ENCODE assay signal across 18 cellular contexts in the genomic region with DNA sequence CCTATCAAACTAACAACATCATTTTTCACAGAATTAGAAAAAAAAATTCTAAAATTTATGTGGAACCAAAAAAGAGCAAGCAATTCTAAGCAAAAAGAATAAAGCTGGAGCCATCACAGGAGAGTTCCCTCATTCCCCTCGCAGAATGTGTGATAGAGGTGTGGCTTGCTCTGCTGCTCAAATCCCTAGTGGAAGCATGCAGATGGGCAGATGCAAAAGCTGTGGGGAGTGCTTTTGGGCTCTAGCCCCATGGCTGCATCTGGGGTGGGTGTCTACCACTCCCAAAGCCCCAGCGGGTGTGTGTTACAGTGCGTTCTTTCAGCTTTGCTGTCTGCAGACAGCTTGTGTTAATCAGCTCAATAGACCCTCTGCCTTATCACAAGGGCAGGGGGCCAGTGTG.
DNase-seq lines count a peak whose midpoint lies in the region; ATAC-seq and TF ChIP-seq lines count a peak whose summit lies in the region.
"Had no signal": no experiment of that assay in that cellular context is flagged by ENCODE, and none has a peak within 500 bp of the region (broad histone marks: within the 10 kb centered on the region; RNA-seq: fewer than 3 reads in every experiment).

No MANE protein-coding gene starts in this region.

- peaks cover 58% of the 10 kb centered on the region for H3K79me2 ChIP-seq in DND-41 (ENCODE audit: insufficient read depth, low read length)

- no peak for TF ChIP-seq POLR2A in lower leg skin (IDR thresholded peaks at IDR 0.05)

- H3K9me3 Mint-ChIP-seq in glutamatergic neuron (ENCODE audit: unreplicated experiment) = peaks cover 2% of the 10 kb centered on the region
- H3K9me3 Mint-ChIP-seq: CD4-positive, alpha-beta T cell had no signal

- peaks cover 15% of the 10 kb centered on the region for H3K4me1 Mint-ChIP-seq in glutamatergic neuron (ENCODE audit: low read depth, unreplicated experiment)

- H3K4me1 ChIP-seq in DND-41 (ENCODE audit: insufficient read depth, low read length) = peaks cover 50% of the 10 kb centered on the region
- H3K4me1 ChIP-seq: A549, Caco-2 had no signal

- H3K27ac ChIP-seq in DND-41 (ENCODE audit: low read length) = peak overlapping the region; percentile 38; the same call in 1 of the 2 replicates
- H3K27ac ChIP-seq: 22Rv1, A549, C4-2B had no signal

- no peaks in the 10 kb centered on the region for H3K27me3 ChIP-seq in DND-41 (ENCODE audit: insufficient read depth, low read length, poor library complexity)

- peak overlapping the region; percentile 81 for H3K27ac Mint-ChIP-seq in glutamatergic neuron (ENCODE audit: unreplicated experiment)
- H3K27ac Mint-ChIP-seq: CD4-positive, alpha-beta T cell; HFFc6 had no signal

- no peak for TF ChIP-seq CTCF in DND-41 (IDR thresholded peaks at IDR 0.05; ENCODE audit: borderline replicate concordance, extremely low read depth, low read length, poor library complexity, severe bottlenecking)
- TF ChIP-seq CTCF in glutamatergic neuron (IDR thresholded peaks at IDR 0.05; ENCODE audit: partially characterized antibody, unreplicated experiment) = no peak
- TF ChIP-seq CTCF in lower leg skin (IDR thresholded peaks at IDR 0.05) = no peak

- H3K4me2 ChIP-seq in DND-41 (ENCODE audit: insufficient read depth, low read length) = no peak overlapping the region
- H3K4me2 ChIP-seq: A549 had no signal

- H4K20me1 ChIP-seq in DND-41 (ENCODE audit: insufficient read depth, low read length) = no peaks in the 10 kb centered on the region

- peaks cover 24% of the 10 kb centered on the region for H3K36me3 ChIP-seq in DND-41 (ENCODE audit: insufficient read depth, low read length)

- H3K4me3 Mint-ChIP-seq in glutamatergic neuron (ENCODE audit: unreplicated experiment) = no peak overlapping the region
- H3K4me3 Mint-ChIP-seq: CD4-positive, alpha-beta T cell; HFFc6 had no signal

- H3K9me3 ChIP-seq in DND-41 (ENCODE audit: insufficient read depth, low read length, severe bottlenecking) = peaks cover 19% of the 10 kb centered on the region
- H3K9me3 ChIP-seq: Caco-2 had no signal

- peak; percentile 46 for DNase-seq in DMS 273 (lab: John Stamatoyannopoulos, UW; ENCODE audit: unreplicated experiment)
- no peak for DNase-seq in DMS 273 treated with DMSO at 0.1 percent for 48 hours (lab: John Stamatoyannopoulos, UW)
- no peak for DNase-seq in DND-41
- peak; percentile 82 for DNase-seq in NCI-H2171 treated with DMSO at 0.1 percent for 48 hours (lab: John Stamatoyannopoulos, UW)
- DNase-seq in glutamatergic neuron = peak; percentile 30
- DNase-seq in lower leg skin (ENCODE audit: low spot score in 2 of 2) = no peak
- DNase-seq: AML-193; Caco-2; CD4-positive, alpha-beta T cell; GOT3; H7; HFFc6 had no signal

- H3K4me3 ChIP-seq in DND-41 (ENCODE audit: low read depth in 1 of 2, low read length in 2 of 2) (no peak overlapping the region), lower leg skin (ENCODE audit: low read depth, poor library complexity, severe bottlenecking) (no peak overlapping the region)
- H3K4me3 ChIP-seq: A549 had no signal

- intact Hi-C loops in lower leg skin (cut with DNase I; ENCODE audit: low total_unique reads) = no loop called here

- 16 to 53% methylated on average over 3 of the region's 3 CpGs for WGBS in lower leg skin, 2 donors

- peaks cover 2% of the 10 kb centered on the region for H3K27me3 Mint-ChIP-seq in glutamatergic neuron (ENCODE audit: unreplicated experiment)
- H3K27me3 Mint-ChIP-seq: CD4-positive, alpha-beta T cell had no signal

- ATAC-seq in DND-41 (ENCODE audit: insufficient read depth, low read depth) (0 out of 3 replicates have a peak, but pooled peaks have one; percentile 36), GM18517 (IDR thresholded peaks at IDR 0.05; ENCODE audit: unreplicated experiment) (no peak), HG02884 (IDR thresholded peaks at IDR 0.05; ENCODE audit: unreplicated experiment) (no peak)
- ATAC-seq: A549, HCT116 had no signal

- no peak overlapping the region for H2AFZ ChIP-seq in DND-41 (ENCODE audit: low read depth, low read length)

- peaks cover 4% of the 10 kb centered on the region for H3K36me3 Mint-ChIP-seq in glutamatergic neuron (ENCODE audit: unreplicated experiment)

- no peak overlapping the region for H3K9ac ChIP-seq in DND-41 (ENCODE audit: low read depth, low read length)

Comparison
In these comparisons a context has a peak if more than half of its experiments do, and no peak if none do; other contexts are left out.
1. DNase-seq: peak in DMS 273 (single experiment), NCI-H2171 treated with DMSO at 0.1 percent for 48 hours (single experiment) and glutamatergic neuron (single experiment); none in DMS 273 treated with DMSO at 0.1 percent for 48 hours (single experiment), DND-41 (single experiment) and lower leg skin (0 of 2).